ENCODE assay signal across 1 cellular context in the genomic region with DNA sequence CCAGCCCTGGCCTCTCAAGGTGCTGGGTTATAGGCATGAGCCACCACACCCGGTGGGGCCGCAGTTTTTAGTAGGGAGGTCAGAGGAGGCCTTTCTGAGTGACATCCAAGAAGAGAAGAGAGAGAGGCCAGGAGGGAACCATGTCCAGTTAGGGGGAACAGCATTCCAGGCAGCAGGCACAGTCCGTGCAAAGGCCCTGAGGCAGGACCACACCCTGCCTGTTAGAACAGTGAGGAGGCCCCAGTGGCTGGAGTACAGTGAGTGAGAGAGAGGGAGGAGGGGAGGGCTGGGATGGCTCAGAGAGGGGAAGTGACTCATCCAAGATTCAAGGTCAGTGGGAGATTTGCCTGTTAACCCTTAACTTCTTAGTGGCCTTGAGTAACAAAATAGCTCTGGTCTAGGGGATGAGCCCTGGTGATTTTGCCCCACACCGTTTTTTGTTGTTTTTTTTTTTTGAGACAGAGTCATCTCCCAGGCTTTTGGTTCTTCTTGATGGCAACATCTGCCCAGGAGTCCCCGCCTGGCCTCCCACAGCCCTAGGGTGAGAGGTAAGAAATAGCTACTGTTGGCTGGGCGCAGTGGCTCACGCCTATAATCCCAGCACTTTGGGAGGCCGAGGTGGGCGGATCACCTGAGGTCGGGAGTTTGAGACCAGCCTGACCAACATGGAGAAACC.
TF ChIP-seq lines count a peak whose summit lies in the region.

No MANE protein-coding gene starts in this region.

TF ChIP-seq in K562, 482 proteins besides CTCF, POLR2A, EP300 and RAD21 (continued from another document and continues in another):
- TF ChIP-seq, protein P1, sequence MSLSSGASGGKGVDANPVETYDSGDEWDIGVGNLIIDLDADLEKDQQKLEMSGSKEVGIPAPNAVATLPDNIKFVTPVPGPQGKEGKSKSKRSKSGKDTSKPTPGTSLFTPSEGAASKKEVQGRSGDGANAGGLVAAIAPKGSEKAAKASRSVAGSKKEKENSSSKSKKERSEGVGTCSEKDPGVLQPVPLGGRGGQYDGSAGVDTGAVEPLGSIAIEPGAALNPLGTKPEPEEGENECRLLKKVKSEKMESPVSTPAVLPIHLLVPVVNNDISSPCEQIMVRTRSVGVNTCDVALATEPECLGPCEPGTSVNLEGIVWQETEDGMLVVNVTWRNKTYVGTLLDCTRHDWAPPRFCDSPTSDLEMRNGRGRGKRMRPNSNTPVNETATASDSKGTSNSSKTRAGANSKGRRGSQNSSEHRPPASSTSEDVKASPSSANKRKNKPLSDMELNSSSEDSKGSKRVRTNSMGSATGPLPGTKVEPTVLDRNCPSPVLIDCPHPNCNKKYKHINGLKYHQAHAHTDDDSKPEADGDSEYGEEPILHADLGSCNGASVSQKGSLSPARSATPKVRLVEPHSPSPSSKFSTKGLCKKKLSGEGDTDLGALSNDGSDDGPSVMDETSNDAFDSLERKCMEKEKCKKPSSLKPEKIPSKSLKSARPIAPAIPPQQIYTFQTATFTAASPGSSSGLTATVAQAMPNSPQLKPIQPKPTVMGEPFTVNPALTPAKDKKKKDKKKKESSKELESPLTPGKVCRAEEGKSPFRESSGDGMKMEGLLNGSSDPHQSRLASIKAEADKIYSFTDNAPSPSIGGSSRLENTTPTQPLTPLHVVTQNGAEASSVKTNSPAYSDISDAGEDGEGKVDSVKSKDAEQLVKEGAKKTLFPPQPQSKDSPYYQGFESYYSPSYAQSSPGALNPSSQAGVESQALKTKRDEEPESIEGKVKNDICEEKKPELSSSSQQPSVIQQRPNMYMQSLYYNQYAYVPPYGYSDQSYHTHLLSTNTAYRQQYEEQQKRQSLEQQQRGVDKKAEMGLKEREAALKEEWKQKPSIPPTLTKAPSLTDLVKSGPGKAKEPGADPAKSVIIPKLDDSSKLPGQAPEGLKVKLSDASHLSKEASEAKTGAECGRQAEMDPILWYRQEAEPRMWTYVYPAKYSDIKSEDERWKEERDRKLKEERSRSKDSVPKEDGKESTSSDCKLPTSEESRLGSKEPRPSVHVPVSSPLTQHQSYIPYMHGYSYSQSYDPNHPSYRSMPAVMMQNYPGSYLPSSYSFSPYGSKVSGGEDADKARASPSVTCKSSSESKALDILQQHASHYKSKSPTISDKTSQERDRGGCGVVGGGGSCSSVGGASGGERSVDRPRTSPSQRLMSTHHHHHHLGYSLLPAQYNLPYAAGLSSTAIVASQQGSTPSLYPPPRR (CRISPR knock-in tag; IDR thresholded peaks at IDR 0.05; ENCODE audit: borderline replicate concordance), result 0 out of 2 replicates have a peak, but pooled peaks have one; percentile 32
- TF ChIP-seq ZNF561 (CRISPR knock-in tag; conservative IDR thresholded peaks at IDR 0.05) (no peak), SP2 (IDR thresholded peaks at IDR 0.05; ENCODE audit: extremely low read depth, low read depth, low read length, poor library complexity, severe bottlenecking) (no peak), GATAD2B (IDR thresholded peaks at IDR 0.05; ENCODE audit: borderline replicate concordance) (no peak), MYBL2 (IDR thresholded peaks at IDR 0.05; ENCODE audit: low read depth) (no peak), MYBL2 (CRISPR knock-in tag; IDR thresholded peaks at IDR 0.05; ENCODE audit: borderline replicate concordance) (no peak), FOXJ3 (CRISPR knock-in tag; IDR thresholded peaks at IDR 0.05) (no peak), ERF (CRISPR knock-in tag; IDR thresholded peaks at IDR 0.05) (no peak), TCF7 (IDR thresholded peaks at IDR 0.05; ENCODE audit: borderline replicate concordance) (no peak), FOXO4 (CRISPR knock-in tag; IDR thresholded peaks at IDR 0.05) (no peak), XRCC4 (IDR thresholded peaks at IDR 0.05; ENCODE audit: extremely low read depth, insufficient read depth, insufficient read length) (no peak), ZNF778 (CRISPR knock-in tag; IDR thresholded peaks at IDR 0.05) (no peak), HEY1 (CRISPR knock-in tag; IDR thresholded peaks at IDR 0.05; ENCODE audit: borderline replicate concordance) (no peak), ZNF785 (CRISPR knock-in tag; IDR thresholded peaks at IDR 0.05) (no peak), SNIP1 (IDR thresholded peaks at IDR 0.05; ENCODE audit: low read depth) (no peak), GATAD2A (IDR thresholded peaks at IDR 0.05) (peak; percentile 47; the same call in 1 of the 2 replicates), HNRNPH1 (optimal IDR thresholded peaks at IDR 0.05; ENCODE audit: low read depth, low read length) (no peak), PRPF4 (IDR thresholded peaks at IDR 0.05; ENCODE audit: insufficient read depth, low read depth, low read length, poor library complexity, severe bottlenecking) (no peak), ETV5 (CRISPR knock-in tag; IDR thresholded peaks at IDR 0.05; ENCODE audit: low read depth) (peak; percentile 98), ZNF584 (CRISPR knock-in tag; IDR thresholded peaks at IDR 0.05; ENCODE audit: low read depth) (0 out of 2 replicates have a peak, but pooled peaks have one; percentile 78), PTTG1 (tag; IDR thresholded peaks at IDR 0.05; ENCODE audit: low read depth) (no peak), ZSCAN32 (CRISPR knock-in tag; IDR thresholded peaks at IDR 0.05) (no peak), HMGXB4 (CRISPR knock-in tag; IDR thresholded peaks at IDR 0.05) (no peak), E2F5 (CRISPR knock-in tag; IDR thresholded peaks at IDR 0.05) (no peak), ZBTB2 (IDR thresholded peaks at IDR 0.05) (no peak; the same call in none of the 2 replicates), TCFL5 (CRISPR knock-in tag; conservative IDR thresholded peaks at IDR 0.05) (no peak), YY1 (IDR thresholded peaks at IDR 0.05; ENCODE audit: borderline replicate concordance in 1 of 3, control insufficient read depth in 1 of 3, extremely low read depth in 1 of 3, insufficient read depth in 3 of 3, insufficient read length in 1 of 3, insufficient replicate concordance in 2 of 3, low read depth in 1 of 3, low read length in 2 of 3) (peak in 1 of 3 experiments; percentile 45), ZNF143 (CRISPR knock-in tag; IDR thresholded peaks at IDR 0.05) (no peak), HNRNPUL1 (IDR thresholded peaks at IDR 0.05; ENCODE audit: low read length) (no peak), TSC22D4 (tag; IDR thresholded peaks at IDR 0.05) (no peak), FOXA3 (CRISPR knock-in tag; conservative IDR thresholded peaks at IDR 0.05 in 1 of 2, IDR thresholded peaks at IDR 0.05 in 1 of 2) (no peak), LARP7 (IDR thresholded peaks at IDR 0.05) (peak; percentile 38; the same call in 1 of the 2 replicates), MIER1 (IDR thresholded peaks at IDR 0.05; ENCODE audit: low read depth) (peak; percentile 71), SMAD4 (CRISPR knock-in tag; conservative IDR thresholded peaks at IDR 0.05) (peak; percentile 73), BRD4 (IDR thresholded peaks at IDR 0.05) (0 out of 2 replicates have a peak, but pooled peaks have one; percentile 20), CBX3 (IDR thresholded peaks at IDR 0.05; ENCODE audit: borderline replicate concordance in 1 of 2, low read length in 2 of 2) (peak in 1 of 2 experiments; percentile 94; a peak in 2 of 3 replicates), TAL1 (IDR thresholded peaks at IDR 0.05) (no peak)
- TF ChIP-seq, protein P2, sequence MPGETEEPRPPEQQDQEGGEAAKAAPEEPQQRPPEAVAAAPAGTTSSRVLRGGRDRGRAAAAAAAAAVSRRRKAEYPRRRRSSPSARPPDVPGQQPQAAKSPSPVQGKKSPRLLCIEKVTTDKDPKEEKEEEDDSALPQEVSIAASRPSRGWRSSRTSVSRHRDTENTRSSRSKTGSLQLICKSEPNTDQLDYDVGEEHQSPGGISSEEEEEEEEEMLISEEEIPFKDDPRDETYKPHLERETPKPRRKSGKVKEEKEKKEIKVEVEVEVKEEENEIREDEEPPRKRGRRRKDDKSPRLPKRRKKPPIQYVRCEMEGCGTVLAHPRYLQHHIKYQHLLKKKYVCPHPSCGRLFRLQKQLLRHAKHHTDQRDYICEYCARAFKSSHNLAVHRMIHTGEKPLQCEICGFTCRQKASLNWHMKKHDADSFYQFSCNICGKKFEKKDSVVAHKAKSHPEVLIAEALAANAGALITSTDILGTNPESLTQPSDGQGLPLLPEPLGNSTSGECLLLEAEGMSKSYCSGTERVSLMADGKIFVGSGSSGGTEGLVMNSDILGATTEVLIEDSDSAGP (CRISPR knock-in tag; IDR thresholded peaks at IDR 0.05), result 0 out of 2 replicates have a peak, but pooled peaks have one; percentile 41
- TF ChIP-seq, protein P3, sequence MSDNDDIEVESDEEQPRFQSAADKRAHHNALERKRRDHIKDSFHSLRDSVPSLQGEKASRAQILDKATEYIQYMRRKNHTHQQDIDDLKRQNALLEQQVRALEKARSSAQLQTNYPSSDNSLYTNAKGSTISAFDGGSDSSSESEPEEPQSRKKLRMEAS (CRISPR knock-in tag; IDR thresholded peaks at IDR 0.05), result no peak
- TF ChIP-seq, protein P4, sequence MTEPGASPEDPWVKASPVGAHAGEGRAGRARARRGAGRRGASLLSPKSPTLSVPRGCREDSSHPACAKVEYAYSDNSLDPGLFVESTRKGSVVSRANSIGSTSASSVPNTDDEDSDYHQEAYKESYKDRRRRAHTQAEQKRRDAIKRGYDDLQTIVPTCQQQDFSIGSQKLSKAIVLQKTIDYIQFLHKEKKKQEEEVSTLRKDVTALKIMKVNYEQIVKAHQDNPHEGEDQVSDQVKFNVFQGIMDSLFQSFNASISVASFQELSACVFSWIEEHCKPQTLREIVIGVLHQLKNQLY (CRISPR knock-in tag; conservative IDR thresholded peaks at IDR 0.05), result no peak
- TF ChIP-seq, protein P5, sequence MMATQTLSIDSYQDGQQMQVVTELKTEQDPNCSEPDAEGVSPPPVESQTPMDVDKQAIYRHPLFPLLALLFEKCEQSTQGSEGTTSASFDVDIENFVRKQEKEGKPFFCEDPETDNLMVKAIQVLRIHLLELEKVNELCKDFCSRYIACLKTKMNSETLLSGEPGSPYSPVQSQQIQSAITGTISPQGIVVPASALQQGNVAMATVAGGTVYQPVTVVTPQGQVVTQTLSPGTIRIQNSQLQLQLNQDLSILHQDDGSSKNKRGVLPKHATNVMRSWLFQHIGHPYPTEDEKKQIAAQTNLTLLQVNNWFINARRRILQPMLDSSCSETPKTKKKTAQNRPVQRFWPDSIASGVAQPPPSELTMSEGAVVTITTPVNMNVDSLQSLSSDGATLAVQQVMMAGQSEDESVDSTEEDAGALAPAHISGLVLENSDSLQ (IDR thresholded peaks at IDR 0.05), result peak; percentile 69
- TF ChIP-seq, protein P6, sequence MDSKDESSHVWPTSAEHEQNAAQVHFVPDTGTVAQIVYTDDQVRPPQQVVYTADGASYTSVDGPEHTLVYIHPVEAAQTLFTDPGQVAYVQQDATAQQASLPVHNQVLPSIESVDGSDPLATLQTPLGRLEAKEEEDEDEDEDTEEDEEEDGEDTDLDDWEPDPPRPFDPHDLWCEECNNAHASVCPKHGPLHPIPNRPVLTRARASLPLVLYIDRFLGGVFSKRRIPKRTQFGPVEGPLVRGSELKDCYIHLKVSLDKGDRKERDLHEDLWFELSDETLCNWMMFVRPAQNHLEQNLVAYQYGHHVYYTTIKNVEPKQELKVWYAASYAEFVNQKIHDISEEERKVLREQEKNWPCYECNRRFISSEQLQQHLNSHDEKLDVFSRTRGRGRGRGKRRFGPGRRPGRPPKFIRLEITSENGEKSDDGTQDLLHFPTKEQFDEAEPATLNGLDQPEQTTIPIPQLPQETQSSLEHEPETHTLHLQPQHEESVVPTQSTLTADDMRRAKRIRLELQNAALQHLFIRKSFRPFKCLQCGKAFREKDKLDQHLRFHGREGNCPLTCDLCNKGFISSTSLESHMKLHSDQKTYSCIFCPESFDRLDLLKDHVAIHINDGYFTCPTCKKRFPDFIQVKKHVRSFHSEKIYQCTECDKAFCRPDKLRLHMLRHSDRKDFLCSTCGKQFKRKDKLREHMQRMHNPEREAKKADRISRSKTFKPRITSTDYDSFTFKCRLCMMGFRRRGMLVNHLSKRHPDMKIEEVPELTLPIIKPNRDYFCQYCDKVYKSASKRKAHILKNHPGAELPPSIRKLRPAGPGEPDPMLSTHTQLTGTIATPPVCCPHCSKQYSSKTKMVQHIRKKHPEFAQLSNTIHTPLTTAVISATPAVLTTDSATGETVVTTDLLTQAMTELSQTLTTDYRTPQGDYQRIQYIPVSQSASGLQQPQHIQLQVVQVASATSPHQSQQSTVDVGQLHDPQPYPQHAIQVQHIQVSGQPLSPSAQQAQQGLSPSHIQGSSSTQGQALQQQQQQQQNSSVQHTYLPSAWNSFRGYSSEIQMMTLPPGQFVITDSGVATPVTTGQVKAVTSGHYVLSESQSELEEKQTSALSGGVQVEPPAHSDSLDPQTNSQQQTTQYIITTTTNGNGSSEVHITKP (IDR thresholded peaks at IDR 0.05; ENCODE audit: partially characterized antibody), result peak; percentile 93
